In the genomic region with DNA sequence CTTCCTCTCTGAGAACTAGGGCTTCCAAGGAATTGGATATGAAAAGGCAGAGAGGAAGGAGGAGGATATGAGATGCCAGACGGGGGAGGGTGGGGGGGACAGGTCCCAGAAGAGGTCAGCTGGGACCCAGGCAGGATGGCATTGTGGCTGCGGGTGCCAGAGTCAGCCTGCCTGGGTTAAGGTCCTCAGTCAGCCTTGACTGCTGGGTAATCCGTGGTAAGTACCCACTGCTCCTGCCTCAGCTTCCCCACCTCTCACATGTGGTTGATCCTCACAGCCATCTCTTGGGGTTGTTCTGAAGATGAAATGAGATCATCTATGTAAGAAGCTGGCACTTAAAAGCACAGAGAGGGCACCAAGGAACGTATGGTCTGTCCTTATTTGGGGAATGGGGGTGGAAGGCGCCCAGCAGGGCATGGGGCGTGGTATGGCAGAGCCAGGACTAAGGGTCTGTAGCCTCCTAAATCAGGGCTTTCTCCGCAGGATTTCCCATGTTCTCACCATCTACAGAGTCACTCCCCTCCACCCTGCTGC, we compare ENCODE assay signal across 1 cellular context.
TF ChIP-seq lines count a peak whose summit lies in the region.

No MANE protein-coding gene starts in this region.

TF ChIP-seq in A549, 52 proteins besides CTCF, POLR2A, EP300 and RAD21 (continued from another document):
- TF ChIP-seq TP53 (CRISPR knock-in tag; IDR thresholded peaks at IDR 0.05) (peak; percentile 92), ZNF302 (CRISPR knock-in tag; IDR thresholded peaks at IDR 0.05) (peak; percentile 62; the same call in 1 of the 2 replicates), MYC (IDR thresholded peaks at IDR 0.05; ENCODE audit: borderline replicate concordance, low read length) (no peak), NFE2L2 (conservative IDR thresholded peaks at IDR 0.05; ENCODE audit: low read length) (no peak), PHF8 (IDR thresholded peaks at IDR 0.05; ENCODE audit: borderline replicate concordance, low read depth) (no peak), RCOR1 (IDR thresholded peaks at IDR 0.05; ENCODE audit: low read depth, low read length) (no peak), CBX8 (IDR thresholded peaks at IDR 0.05) (no peak), JUN (IDR thresholded peaks at IDR 0.05) (no peak), RARB (CRISPR knock-in tag; IDR thresholded peaks at IDR 0.05) (0 out of 2 replicates have a peak, but pooled peaks have one; percentile 12), SMC3 (IDR thresholded peaks at IDR 0.05) (no peak), ZC3H11A (IDR thresholded peaks at IDR 0.05) (no peak), RFX5 (IDR thresholded peaks at IDR 0.05) (no peak), HEYL (CRISPR knock-in tag; IDR thresholded peaks at IDR 0.05) (peak; percentile 86), JUNB (IDR thresholded peaks at IDR 0.05) (no peak), GATA3 (IDR thresholded peaks at IDR 0.05; ENCODE audit: borderline replicate concordance) (no peak), NR3C1 (IDR thresholded peaks at IDR 0.05) (no peak), TFCP2L1 (CRISPR knock-in tag; IDR thresholded peaks at IDR 0.05) (0 out of 2 replicates have a peak, but pooled peaks have one; percentile 65), KDM1A (IDR thresholded peaks at IDR 0.05; ENCODE audit: low read depth) (no peak), CHD2 (IDR thresholded peaks at IDR 0.05; ENCODE audit: low read length, partially characterized antibody) (no peak), EHMT2 (IDR thresholded peaks at IDR 0.05; ENCODE audit: low read depth) (no peak)
- TF ChIP-seq, protein P1, sequence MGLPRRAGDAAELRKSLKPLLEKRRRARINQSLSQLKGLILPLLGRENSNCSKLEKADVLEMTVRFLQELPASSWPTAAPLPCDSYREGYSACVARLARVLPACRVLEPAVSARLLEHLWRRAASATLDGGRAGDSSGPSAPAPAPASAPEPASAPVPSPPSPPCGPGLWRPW (IDR thresholded peaks at IDR 0.05): no peak
- TF ChIP-seq, protein P2, sequence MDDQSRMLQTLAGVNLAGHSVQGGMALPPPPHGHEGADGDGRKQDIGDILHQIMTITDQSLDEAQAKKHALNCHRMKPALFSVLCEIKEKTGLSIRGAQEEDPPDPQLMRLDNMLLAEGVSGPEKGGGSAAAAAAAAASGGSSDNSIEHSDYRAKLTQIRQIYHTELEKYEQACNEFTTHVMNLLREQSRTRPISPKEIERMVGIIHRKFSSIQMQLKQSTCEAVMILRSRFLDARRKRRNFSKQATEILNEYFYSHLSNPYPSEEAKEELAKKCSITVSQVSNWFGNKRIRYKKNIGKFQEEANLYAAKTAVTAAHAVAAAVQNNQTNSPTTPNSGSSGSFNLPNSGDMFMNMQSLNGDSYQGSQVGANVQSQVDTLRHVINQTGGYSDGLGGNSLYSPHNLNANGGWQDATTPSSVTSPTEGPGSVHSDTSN (IDR thresholded peaks at IDR 0.05): no peak
- TF ChIP-seq, protein P3, sequence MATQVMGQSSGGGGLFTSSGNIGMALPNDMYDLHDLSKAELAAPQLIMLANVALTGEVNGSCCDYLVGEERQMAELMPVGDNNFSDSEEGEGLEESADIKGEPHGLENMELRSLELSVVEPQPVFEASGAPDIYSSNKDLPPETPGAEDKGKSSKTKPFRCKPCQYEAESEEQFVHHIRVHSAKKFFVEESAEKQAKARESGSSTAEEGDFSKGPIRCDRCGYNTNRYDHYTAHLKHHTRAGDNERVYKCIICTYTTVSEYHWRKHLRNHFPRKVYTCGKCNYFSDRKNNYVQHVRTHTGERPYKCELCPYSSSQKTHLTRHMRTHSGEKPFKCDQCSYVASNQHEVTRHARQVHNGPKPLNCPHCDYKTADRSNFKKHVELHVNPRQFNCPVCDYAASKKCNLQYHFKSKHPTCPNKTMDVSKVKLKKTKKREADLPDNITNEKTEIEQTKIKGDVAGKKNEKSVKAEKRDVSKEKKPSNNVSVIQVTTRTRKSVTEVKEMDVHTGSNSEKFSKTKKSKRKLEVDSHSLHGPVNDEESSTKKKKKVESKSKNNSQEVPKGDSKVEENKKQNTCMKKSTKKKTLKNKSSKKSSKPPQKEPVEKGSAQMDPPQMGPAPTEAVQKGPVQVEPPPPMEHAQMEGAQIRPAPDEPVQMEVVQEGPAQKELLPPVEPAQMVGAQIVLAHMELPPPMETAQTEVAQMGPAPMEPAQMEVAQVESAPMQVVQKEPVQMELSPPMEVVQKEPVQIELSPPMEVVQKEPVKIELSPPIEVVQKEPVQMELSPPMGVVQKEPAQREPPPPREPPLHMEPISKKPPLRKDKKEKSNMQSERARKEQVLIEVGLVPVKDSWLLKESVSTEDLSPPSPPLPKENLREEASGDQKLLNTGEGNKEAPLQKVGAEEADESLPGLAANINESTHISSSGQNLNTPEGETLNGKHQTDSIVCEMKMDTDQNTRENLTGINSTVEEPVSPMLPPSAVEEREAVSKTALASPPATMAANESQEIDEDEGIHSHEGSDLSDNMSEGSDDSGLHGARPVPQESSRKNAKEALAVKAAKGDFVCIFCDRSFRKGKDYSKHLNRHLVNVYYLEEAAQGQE (IDR thresholded peaks at IDR 0.05): no peak
TF ChIP-seq in A549: peak in this region for 10.
